Comparison of ENCODE assay signal across 21 cellular contexts in genomic region chr7:137546009-137546408, GRCh38.
DNase-seq lines count a peak whose midpoint lies in the region; ATAC-seq, FAIRE-seq and TF ChIP-seq lines count a peak whose summit lies in the region.
"Had no signal": no experiment of that assay in that cellular context is flagged by ENCODE, and none has a peak within 500 bp of the region (broad histone marks: within the 10 kb centered on the region; RNA-seq: fewer than 3 reads in every experiment).

No MANE protein-coding gene starts in this region.

- no peak overlapping the region for H3K23ac ChIP-seq in IMR-90 (ENCODE audit: low read depth, low read length)

- H2AK5ac ChIP-seq in IMR-90 (ENCODE audit: low read depth, low read length), result no peak overlapping the region; the same call in 1 of the 2 replicates

- H4K5ac ChIP-seq in IMR-90 (ENCODE audit: low read depth, low read length), result no peak overlapping the region

- 0 out of 2 replicates have a peak overlapping the region, but pooled peaks have one; percentile 38 for H2BK120ac ChIP-seq in IMR-90 (ENCODE audit: low read depth, low read length)

- no peak for ATAC-seq in IMR-90 (ENCODE audit: low read depth)
- ATAC-seq in K562, result peak; percentile 61; the same call in 2 of the 3 replicates
- ATAC-seq: GM12878, GM23338, HCT116 had no signal

- in situ Hi-C loops in IMR-90 (cut with MboI; ENCODE audit: low sequenced_read_pairs), result no loop called here
- in situ Hi-C loops in K562 (cut with MboI), result no loop called here

- DNase-seq in IMR-90 (no peak), K562 (ENCODE audit: extremely low read depth in 1 of 4, low spot score in 3 of 4) (no peak), NCI-H1436 treated with DMSO at 0.1 percent for 48 hours (lab: John Stamatoyannopoulos, UW) (no peak), MV-4-11 (lab: John Stamatoyannopoulos, UW) (no peak), GM03348 (ENCODE audit: low spot score) (no peak)
- DNase-seq: ACHN; BE2C; Calu3; CD4-positive, alpha-beta memory T cell; DMS79 treated with DMSO at 0.1 percent for 48 hours; GF-D8; H7; KBM-7 had no signal

- no peaks in the 10 kb centered on the region for H3K36me3 ChIP-seq in IMR-90 (ENCODE audit: control insufficient read depth, insufficient read depth, low read length)
- H3K36me3 ChIP-seq in K562 (ENCODE audit: control insufficient read depth, insufficient read depth, low read length), result no peaks in the 10 kb centered on the region
- H3K36me3 ChIP-seq: BE2C had no signal

- H3K14ac ChIP-seq in IMR-90 (replicated peaks; ENCODE audit: low read depth, low read length), result no peak overlapping the region; the same call in 1 of the 2 replicates

- H3K9ac ChIP-seq in IMR-90 (ENCODE audit: low read depth, low read length) (no peak overlapping the region), K562 (ENCODE audit: insufficient read depth in 1 of 2, low read depth in 2 of 2, low read length in 2 of 2) (no peak overlapping the region)

- H3K9me3 ChIP-seq in IMR-90 (ENCODE audit: control insufficient read depth, insufficient read depth, low read length) (no peaks in the 10 kb centered on the region), K562 (replicated peaks; ENCODE audit: control insufficient read depth, insufficient read depth, low read depth, low read length) (no peaks in the 10 kb centered on the region)
- H3K9me3 ChIP-seq: BE2C had no signal

- CTCF ChIA-PET in IMR-90 (lab: Yijun Ruan, JAX) (no interaction called here), K562 (lab: Yijun Ruan, JAX; ENCODE audit: low intra/inter-chr PET ratio) (no interaction called here)

- H3K4me2 ChIP-seq in IMR-90 (ENCODE audit: low read depth, low read length) (no peak overlapping the region), K562 (ENCODE audit: insufficient read depth, low read length) (no peak overlapping the region)
- H3K4me2 ChIP-seq: GM23338 had no signal

- POLR2A ChIA-PET in IMR-90 (lab: Charles Lee; ENCODE audit: unreplicated experiment) (no interaction called here), K562 (lab: Yijun Ruan, JAX) (no interaction called here)

- TF ChIP-seq CTCF in IMR-90 (conservative IDR thresholded peaks at IDR 0.05; ENCODE audit: low read depth, low read length), result no peak
- TF ChIP-seq CTCF in K562 (IDR thresholded peaks at IDR 0.05 in 2 of 3, conservative IDR thresholded peaks at IDR 0.05 in 1 of 3; ENCODE audit: insufficient read depth in 2 of 3, low read depth in 1 of 3, low read length in 3 of 3), result no peak
- no peak for TF ChIP-seq CTCF in nephron (IDR thresholded peaks at IDR 0.05; ENCODE audit: unreplicated experiment in 3 of 3)

- BruUV-seq in IMR-90 (replicated peaks; lab: Mats Ljungman, UMichigan) (no TSS peak), K562 (replicated peaks; lab: Mats Ljungman, UMichigan) (no TSS peak)

- no peaks in the 10 kb centered on the region for H4K20me1 ChIP-seq in IMR-90 (ENCODE audit: insufficient read depth, low read length)
- H4K20me1 ChIP-seq in K562 (replicated peaks; ENCODE audit: control insufficient read depth, insufficient read depth, low read length), result no peaks in the 10 kb centered on the region

- TF ChIP-seq EP300 in K562 (IDR thresholded peaks at IDR 0.05; ENCODE audit: low read length), result no peak

- H2BK15ac ChIP-seq in IMR-90 (ENCODE audit: low read depth, low read length), result peak overlapping the region; percentile 62; the same call in 2 of the 3 replicates

- no peak overlapping the region for H3K4me3 Mint-ChIP-seq in nephron
- H3K4me3 Mint-ChIP-seq: CD4-positive, alpha-beta memory T cell; GM23338; HFFc6 had no signal

- H2BK5ac ChIP-seq in IMR-90 (ENCODE audit: low read depth, low read length, poor library complexity, severe bottlenecking), result no peak overlapping the region

- H2AFZ ChIP-seq in IMR-90 (replicated peaks; ENCODE audit: low read length, poor library complexity), result no peak overlapping the region
- peak overlapping the region; percentile 7; the same call in 1 of the 2 replicates for H2AFZ ChIP-seq in K562 (ENCODE audit: low read depth, low read length)
- H2AFZ ChIP-seq: GM23338 had no signal

- H3K4ac ChIP-seq in IMR-90 (ENCODE audit: low read depth, low read length), result peak overlapping the region; percentile 66

- H3K56ac ChIP-seq in IMR-90 (ENCODE audit: extremely low read depth, insufficient read depth, low read length), result no peak overlapping the region

- no peaks in the 10 kb centered on the region for H3K36me3 Mint-ChIP-seq in nephron (ENCODE audit: low read depth)
- H3K36me3 Mint-ChIP-seq: CD4-positive, alpha-beta memory T cell had no signal

- peaks cover 10% of the 10 kb centered on the region for H3K4me1 Mint-ChIP-seq in nephron
- H3K4me1 Mint-ChIP-seq: CD4-positive, alpha-beta memory T cell; GM23338 had no signal

- FAIRE-seq in K562 (lab: Jason Lieb, UNC), result no peak
- FAIRE-seq: A204.1, GM12878 had no signal

- no peak overlapping the region for H2AK9ac ChIP-seq in IMR-90 (replicated peaks; ENCODE audit: low read depth, low read length, poor library complexity)

- H3K9me3 Mint-ChIP-seq in nephron, result no peaks in the 10 kb centered on the region
- H3K9me3 Mint-ChIP-seq: GM23338, HFFc6 had no signal

- dilution Hi-C loops in IMR-90 (cut with HindIII; ENCODE audit: low sequenced_read_pairs, unreplicated experiment), result no loop called here

- peak overlapping the region; percentile 67; the same call in 1 of the 2 replicates for H2BK20ac ChIP-seq in IMR-90 (ENCODE audit: low read depth, low read length)

- 97% methylated on average over 6 of the region's 13 CpGs; no CpG with 5 or more reads in 1 of the 2 experiments for WGBS in IMR-90 (ENCODE audit: extremely low coverage in 2 of 2, insufficient read length in 1 of 2), 2 experiments
- 0% methylated on average over 13 of the region's 13 CpGs for WGBS in K562 (ENCODE audit: insufficient coverage, low coverage, missing lambda C conversion rate)

- H3K27me3 ChIP-seq in IMR-90 (ENCODE audit: control insufficient read depth, insufficient read depth, low read length) (no peaks in the 10 kb centered on the region), K562 (ENCODE audit: control insufficient read depth in 2 of 2, insufficient read depth in 2 of 2, low read length in 2 of 2) (no peaks in the 10 kb centered on the region)
- H3K27me3 ChIP-seq: BE2C had no signal

- H3K79me2 ChIP-seq in K562 (ENCODE audit: control insufficient read depth, insufficient read depth, low read length), result no peaks in the 10 kb centered on the region

- H3K27ac ChIP-seq in IMR-90 (ENCODE audit: insufficient read depth, low read length) (no peak overlapping the region), K562 (ENCODE audit: extremely low read depth, low read depth, low read length) (no peak overlapping the region)
- H3K27ac ChIP-seq: C4-2B, HL-60 had no signal

- H3K9me1 ChIP-seq in IMR-90 (ENCODE audit: insufficient read depth, low read length), result no peaks in the 10 kb centered on the region
- H3K9me1 ChIP-seq in K562 (ENCODE audit: control insufficient read depth, insufficient read depth, low read length), result no peaks in the 10 kb centered on the region

- H3K27ac Mint-ChIP-seq in nephron, result peak overlapping the region in 2 of 3 experiments; percentile 22 to 36
- H3K27ac Mint-ChIP-seq: CD4-positive, alpha-beta memory T cell; GM23338 had no signal

- H4K91ac ChIP-seq in IMR-90 (ENCODE audit: insufficient read depth, low read depth, low read length), result peak overlapping the region; percentile 23; the same call in 1 of the 2 replicates

- TF ChIP-seq POLR2A in IMR-90 (IDR thresholded peaks at IDR 0.05; ENCODE audit: low read depth, low read length) (no peak), K562 (conservative IDR thresholded peaks at IDR 0.05) (no peak)

- H3K79me1 ChIP-seq in IMR-90 (ENCODE audit: low read depth in 1 of 2, low read length in 2 of 2), result no peaks in the 10 kb centered on the region

- H3K27me3 Mint-ChIP-seq in nephron (ENCODE audit: low read depth), result no peaks in the 10 kb centered on the region

- peaks cover 2% of the 10 kb centered on the region for H3K4me1 ChIP-seq in IMR-90 (ENCODE audit: control insufficient read depth, insufficient read depth, low read length)
- no peaks in the 10 kb centered on the region for H3K4me1 ChIP-seq in K562 (replicated peaks in 1 of 2; ENCODE audit: control insufficient read depth in 2 of 2, insufficient read depth in 2 of 2, low read length in 2 of 2)
- H3K4me1 ChIP-seq: BE2C had no signal

- intact Hi-C loops in IMR-90 (cut with micrococcal nuclease), result no loop called here
- intact Hi-C loops in K562 (cut with micrococcal nuclease), result no loop called here

- H4K8ac ChIP-seq in IMR-90 (ENCODE audit: low read depth in 2 of 2, low read length in 2 of 2), result no peak overlapping the region

- H3K4me3 ChIP-seq in IMR-90 (ENCODE audit: insufficient read depth, low read depth, low read length) (no peak overlapping the region), K562 (no peak overlapping the region)
- H3K4me3 ChIP-seq: GM12878, GM23338 had no signal

- TF ChIP-seq RAD21 in IMR-90 (IDR thresholded peaks at IDR 0.05; ENCODE audit: low read length), result no peak
- TF ChIP-seq RAD21 in K562 (CRISPR knock-in tag; conservative IDR thresholded peaks at IDR 0.05 in 1 of 2, IDR thresholded peaks at IDR 0.05 in 1 of 2), result no peak

- no peak overlapping the region for H3K18ac ChIP-seq in IMR-90 (ENCODE audit: low read depth, low read length)

TF ChIP-seq in IMR-90, 13 proteins besides CTCF, POLR2A, EP300 and RAD21 (continues in another document):
- TF ChIP-seq FOS (IDR thresholded peaks at IDR 0.05; ENCODE audit: low read depth, low read length) (no peak), RFX5 (IDR thresholded peaks at IDR 0.05; ENCODE audit: low read depth, low read length) (no peak), ELK1 (IDR thresholded peaks at IDR 0.05; ENCODE audit: borderline replicate concordance, low read depth, low read length) (no peak)

TF ChIP-seq in K562, 482 proteins besides CTCF, POLR2A, EP300 and RAD21:
- TF ChIP-seq ELF4 (CRISPR knock-in tag; IDR thresholded peaks at IDR 0.05) (no peak), BACH1 (tag; IDR thresholded peaks at IDR 0.05) (no peak), PHF8 (IDR thresholded peaks at IDR 0.05; ENCODE audit: borderline replicate concordance, low read length) (0 out of 2 replicates have a peak, but pooled peaks have one; percentile 3)
